8 cellular contexts compared by ENCODE assay signal in genomic region chr21:36854391-36854790, GRCh38.
DNase-seq lines count a peak whose midpoint lies in the region; ATAC-seq and TF ChIP-seq lines count a peak whose summit lies in the region.

No MANE protein-coding gene starts in this region.

- H3K4me1 ChIP-seq in SJCRH30: peaks cover 8% of the 10 kb centered on the region

- H3K9me3 ChIP-seq in SJCRH30 (replicated peaks): no peaks in the 10 kb centered on the region

- no peaks in the 10 kb centered on the region for H3K36me3 ChIP-seq in SJCRH30

- peak; percentile 71 for TF ChIP-seq CTCF in HFF-Myc (IDR thresholded peaks at IDR 0.05; ENCODE audit: low read depth, low read length, missing control alignments)

- ATAC-seq in HG02981 (IDR thresholded peaks at IDR 0.05; ENCODE audit: unreplicated experiment) (no peak), HG02571 (IDR thresholded peaks at IDR 0.05; ENCODE audit: unreplicated experiment) (no peak)

- no peaks in the 10 kb centered on the region for H3K27me3 ChIP-seq in SJCRH30

- no peak overlapping the region for H3K27ac ChIP-seq in SJCRH30

- DNase-seq in NCI-H1417 (lab: John Stamatoyannopoulos, UW) (peak; percentile 13 to 56 (median 30)), NCI-H1417 treated with DMSO at 0.1 percent for 48 hours (lab: John Stamatoyannopoulos, UW) (no peak), HFF-Myc (ENCODE audit: extremely low read depth, low read depth) (no peak), SJCRH30 (peak; percentile 62 to 83), fibroblast of the conjunctiva (ENCODE audit: low read depth) (peak; percentile 23), pons (ENCODE audit: low spot score) (peak; percentile 78)

- H3K4me3 ChIP-seq in HFF-Myc (replicated peaks; ENCODE audit: low read depth, low read length) (no peak overlapping the region), SJCRH30 (no peak overlapping the region)

Comparison
In these comparisons a context has a peak if more than half of its experiments do, and no peak if none do; other contexts are left out.
1. DNase-seq: peak in NCI-H1417 (3 of 3), SJCRH30 (2 of 2), fibroblast of the conjunctiva (single experiment) and pons (single experiment); none in NCI-H1417 treated with DMSO at 0.1 percent for 48 hours (single experiment) and HFF-Myc (single experiment).